14 cellular contexts compared by ENCODE assay signal in the genomic region with DNA sequence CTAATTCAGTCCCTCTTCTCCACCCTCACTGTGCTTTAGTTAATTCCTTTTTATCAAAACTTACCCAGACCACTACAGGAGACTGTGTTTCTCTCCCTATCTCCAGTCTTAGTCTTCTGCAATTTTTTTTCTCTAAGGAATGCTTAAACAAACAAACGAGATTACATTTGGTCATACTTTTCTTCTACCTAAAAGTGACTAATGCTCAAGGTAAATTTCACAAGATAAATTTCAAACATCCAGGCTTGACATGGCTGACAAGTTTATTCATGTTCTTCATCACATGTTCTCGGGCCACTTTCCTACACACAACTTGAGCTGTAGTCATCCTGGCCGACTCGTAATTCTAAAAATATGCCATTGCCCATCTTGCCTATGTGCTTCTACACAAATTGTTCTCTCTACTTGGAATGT. TPM values are rescaled to one million over a fixed set of nuclear protein-coding genes. Genes with fewer than 3 reads are reported as not detected.
DNase-seq lines count a peak whose midpoint lies in the region; ATAC-seq and TF ChIP-seq lines count a peak whose summit lies in the region.
"Had no signal": no experiment of that assay in that cellular context is flagged by ENCODE, and none has a peak within 500 bp of the region (broad histone marks: within the 10 kb centered on the region; RNA-seq: fewer than 3 reads in every experiment).

No MANE protein-coding gene starts in this region.

- H3K9ac ChIP-seq in mammary epithelial cell (ENCODE audit: insufficient read depth, low read length), result peak overlapping the region; percentile 72

- BruUV-seq in mammary epithelial cell (replicated peaks; lab: Mats Ljungman, UMichigan), result TSS peak; percentile 89

- H3K27me3 ChIP-seq in mammary epithelial cell (ENCODE audit: insufficient read depth, low read length) (no peaks in the 10 kb centered on the region), lower lobe of right lung (ENCODE audit: low read depth) (no peaks in the 10 kb centered on the region)
- H3K27me3 ChIP-seq: gastrocnemius medialis, tibial artery had no signal

- H3K27ac ChIP-seq in mammary epithelial cell (ENCODE audit: insufficient read depth, low read depth, low read length), result peak overlapping the region; percentile 93
- no peak overlapping the region for H3K27ac ChIP-seq in lower lobe of right lung
- H3K27ac ChIP-seq: gastrocnemius medialis, tibial artery had no signal

- peaks cover 43% of the 10 kb centered on the region for H3K4me1 ChIP-seq in mammary epithelial cell (ENCODE audit: insufficient read depth, low read length)
- no peaks in the 10 kb centered on the region for H3K4me1 ChIP-seq in lower lobe of right lung
- H3K4me1 ChIP-seq: tibial artery had no signal

- H2AFZ ChIP-seq in mammary epithelial cell (ENCODE audit: low read depth, low read length), result peak overlapping the region; percentile 73

- intact Hi-C loops in mammary epithelial cell (cut with micrococcal nuclease) (loop anchor here (1.0 kb wide), 2 partner anchors 23 to 31 kb away; no protein-coding TSS in a partner anchor), lower lobe of right lung (cut with DNase I) (no loop called here)

- H3K9me3 ChIP-seq in mammary epithelial cell (replicated peaks; ENCODE audit: insufficient read depth, low read length) (no peaks in the 10 kb centered on the region), lower lobe of right lung (no peaks in the 10 kb centered on the region)
- H3K9me3 ChIP-seq: gastrocnemius medialis, tibial artery had no signal

- DNase-seq in LHCN-M2 (ENCODE audit: low read depth) (peak; percentile 56), mammary epithelial cell (peak; percentile 98), lower lobe of right lung (no peak), ureter (ENCODE audit: low spot score) (peak; percentile 57), NCI-H345 treated with DMSO at 0.1 percent for 48 hours (lab: John Stamatoyannopoulos, UW; ENCODE audit: unreplicated experiment) (no peak)
- no peak for DNase-seq in activated naive CD4-positive, alpha-beta T cell treated with Interleukin-2 at 50 U/mL for 16 hours
- DNase-seq: activated gamma-delta T cell; gastrocnemius medialis; MV-4-11; naive B cell; stimulated activated CD4-positive, alpha-beta T cell treated with anti-CD3 and anti-CD28 coated beads, Interleukin-2, amount 100 ng/mL, for 24 hours; tibial artery had no signal

- in situ Hi-C loops in mammary epithelial cell (cut with MboI; ENCODE audit: low sequenced_read_pairs in 2 of 2), result no loop called here

- TF ChIP-seq CTCF in mammary epithelial cell (conservative IDR thresholded peaks at IDR 0.05 in 1 of 2, IDR thresholded peaks at IDR 0.05 in 1 of 2; ENCODE audit: extremely low read depth in 1 of 2, insufficient read depth in 1 of 2, low read depth in 1 of 2, low read length in 2 of 2) (no peak), lower lobe of right lung (IDR thresholded peaks at IDR 0.05) (no peak)

- H3K79me2 ChIP-seq in mammary epithelial cell (ENCODE audit: insufficient read depth, low read length), result no peaks in the 10 kb centered on the region

- 2% methylated on average over 4 of the region's 4 CpGs for WGBS in mammary epithelial cell (ENCODE audit: low coverage, missing lambda C conversion rate)

- H3K4me3 ChIP-seq in mammary epithelial cell (replicated peaks in 1 of 3; ENCODE audit: insufficient read depth in 1 of 3, low read depth in 2 of 3, low read length in 3 of 3) (peak overlapping the region in 2 of 3 experiments; percentile 13 to 18), lower lobe of right lung (no peak overlapping the region)
- H3K4me3 ChIP-seq: gastrocnemius medialis, GM12878, tibial artery had no signal

- CTCF ChIA-PET in mammary epithelial cell (lab: Charles Lee; ENCODE audit: low non-redundant PET), result no interaction called here

- no peaks in the 10 kb centered on the region for H4K20me1 ChIP-seq in mammary epithelial cell (ENCODE audit: insufficient read depth, low read length)

- dilution Hi-C loops in mammary epithelial cell (cut with HindIII; ENCODE audit: low sequenced_read_pairs), result no loop called here

- peak overlapping the region; percentile 73 for H3K4me2 ChIP-seq in mammary epithelial cell (ENCODE audit: insufficient read depth, low read depth, low read length)

- ATAC-seq in lower lobe of right lung (peak; percentile 69 to 77), GM18520 (IDR thresholded peaks at IDR 0.05; ENCODE audit: unreplicated experiment) (no peak)
- ATAC-seq: gastrocnemius medialis, GM12878 had no signal

- H3K36me3 ChIP-seq in mammary epithelial cell (ENCODE audit: insufficient read depth, low read length) (no peaks in the 10 kb centered on the region), lower lobe of right lung (no peaks in the 10 kb centered on the region)
- H3K36me3 ChIP-seq: gastrocnemius medialis, tibial artery had no signal

RNA-seq across cellular contexts. Expression of a gene that starts 23.2 kb away (rescaled TPM):
- total RNA-seq in LHCN-M2 (2014; rRNA removed), result 178 and 215 TPM in 2 replicates
- 44.6 TPM for polyA plus RNA-seq in LHCN-M2 (2012)
- total RNA-seq in mammary epithelial cell, result 100 to 1,000 TPM; 199 to 213 TPM
- polyA plus RNA-seq in mammary epithelial cell, result 110 TPM
- 656 TPM for polyA minus RNA-seq in mammary epithelial cell
- total RNA-seq in lower lobe of right lung, result 74.2 TPM
- total RNA-seq in ureter, result 124 TPM

Comparison
In these comparisons a context has a peak if more than half of its experiments do, and no peak if none do; other contexts are left out.
1. DNase-seq: peak in LHCN-M2 (single experiment), mammary epithelial cell (single experiment) and ureter (single experiment); none in lower lobe of right lung (single experiment), activated naive CD4-positive, alpha-beta T cell treated with Interleukin-2 at 50 U/mL for 16 hours (single experiment) and NCI-H345 treated with DMSO at 0.1 percent for 48 hours (single experiment).